Comparison of ENCODE assay signal across 10 cellular contexts in the genomic region with DNA sequence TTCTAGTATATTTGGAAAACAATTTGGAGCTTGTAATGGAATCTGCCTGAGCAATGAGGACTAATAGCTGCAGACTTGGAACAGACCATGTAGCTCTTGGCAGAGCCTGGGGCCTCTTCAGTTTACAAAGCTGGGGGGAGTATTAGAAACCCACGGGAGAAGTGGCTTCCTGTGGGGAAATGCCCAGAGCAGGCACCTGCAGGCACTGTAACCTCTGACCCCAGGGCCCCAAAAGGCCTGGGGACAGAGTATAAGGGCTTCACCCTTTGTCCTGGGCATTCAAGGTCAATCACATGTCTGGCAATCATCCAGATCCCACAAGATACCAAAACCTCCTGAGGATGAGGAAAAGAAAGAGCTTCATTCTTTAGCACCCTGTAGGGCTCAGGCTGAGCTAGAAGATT. TPM values are rescaled to one million over a fixed set of nuclear protein-coding genes. Genes with fewer than 3 reads are reported as not detected.
A peak's percentile ranks its signal among the peaks of the same experiment; 100 is the strongest.
DNase-seq lines count a peak whose midpoint lies in the region; ATAC-seq and TF ChIP-seq lines count a peak whose summit lies in the region.
"Had no signal": no experiment of that assay in that cellular context is flagged by ENCODE, and none has a peak within 500 bp of the region (broad histone marks: within the 10 kb centered on the region; RNA-seq: fewer than 3 reads in every experiment).

No MANE protein-coding gene starts in this region.

- DNase-seq in GM03348 (ENCODE audit: low spot score): peak; percentile 88
- DNase-seq in astrocyte of the hippocampus (ENCODE audit: low read depth, low spot score): peak; percentile 81
- DNase-seq in hepatocyte (ENCODE audit: low spot score): peak; percentile 34
- peak; percentile 93 for DNase-seq in smooth muscle cell of the brain vasculature (ENCODE audit: low read depth, low spot score)
- DNase-seq in GDM1 (lab: John Stamatoyannopoulos, UW): no peak
- no peak for DNase-seq in nephron progenitor cell

- H3K27me3 Mint-ChIP-seq in nephron progenitor cell (ENCODE audit: low read depth, poor library complexity): no peaks in the 10 kb centered on the region
- H3K27me3 Mint-ChIP-seq: activated naive CD4-positive, alpha-beta T cell treated with anti-CD3 and anti-CD28 coated beads, Interleukin-2, amount 50 U/mL, for 24 hours had no signal

- H3K27ac ChIP-seq in hepatocyte: peak overlapping the region; percentile 54

- no peaks in the 10 kb centered on the region for H3K9me3 Mint-ChIP-seq in nephron progenitor cell
- H3K9me3 Mint-ChIP-seq: activated naive CD4-positive, alpha-beta T cell treated with anti-CD3 and anti-CD28 coated beads, Interleukin-2, amount 50 U/mL, for 24 hours; neural crest cell had no signal

- H2AFZ ChIP-seq in hepatocyte: no peak overlapping the region

- H3K27ac Mint-ChIP-seq in nephron progenitor cell: no peak overlapping the region
- H3K27ac Mint-ChIP-seq: activated naive CD4-positive, alpha-beta T cell treated with anti-CD3 and anti-CD28 coated beads, Interleukin-2, amount 50 U/mL, for 24 hours had no signal

- H4K20me1 ChIP-seq in hepatocyte (ENCODE audit: insufficient read depth, poor library complexity, severe bottlenecking): no peaks in the 10 kb centered on the region

- no peak overlapping the region for H3K4me3 Mint-ChIP-seq in nephron progenitor cell
- H3K4me3 Mint-ChIP-seq: activated naive CD4-positive, alpha-beta T cell treated with anti-CD3 and anti-CD28 coated beads, Interleukin-2, amount 50 U/mL, for 24 hours; neural crest cell had no signal

- no peak overlapping the region for H3K4me2 ChIP-seq in hepatocyte

- H3K9me3 ChIP-seq in hepatocyte (ENCODE audit: low read depth): no peaks in the 10 kb centered on the region

- 10% methylated on average over 1 of the region's 1 CpG for WGBS in hepatocyte (ENCODE audit: low lambda C conversion rate, missing lambda C conversion rate)

- H3K36me3 Mint-ChIP-seq in nephron progenitor cell (ENCODE audit: low read depth): peaks cover 6% of the 10 kb centered on the region

- ATAC-seq in GM18511 (IDR thresholded peaks at IDR 0.05; ENCODE audit: unreplicated experiment): no peak
- ATAC-seq in GM21515 (IDR thresholded peaks at IDR 0.05; ENCODE audit: unreplicated experiment): no peak

- no peaks in the 10 kb centered on the region for H3K36me3 ChIP-seq in hepatocyte (replicated peaks; ENCODE audit: insufficient read depth, low read depth)

- no peaks in the 10 kb centered on the region for H3K9me2 ChIP-seq in hepatocyte (replicated peaks; ENCODE audit: insufficient read depth)

- peaks cover 9% of the 10 kb centered on the region for H3K79me2 ChIP-seq in hepatocyte

- no peak for TF ChIP-seq CTCF in hepatocyte (IDR thresholded peaks at IDR 0.05; ENCODE audit: poor library complexity)
- TF ChIP-seq CTCF in nephron progenitor cell (IDR thresholded peaks at IDR 0.05): no peak

- no peaks in the 10 kb centered on the region for H3K27me3 ChIP-seq in hepatocyte

- H3K4me1 ChIP-seq in hepatocyte (ENCODE audit: insufficient read depth): peaks cover 16% of the 10 kb centered on the region

- no peak overlapping the region for H3K4me3 ChIP-seq in hepatocyte

- H3K4me1 Mint-ChIP-seq in nephron progenitor cell: no peaks in the 10 kb centered on the region

RNA-seq across cellular contexts. Expression of a gene that starts 19.4 kb away (rescaled TPM):
- 51.9 and 60.5 TPM in 2 replicates for total RNA-seq in hepatocyte
- polyA plus RNA-seq in hepatocyte: 46.8 and 47.6 TPM in 2 replicates

RNA-seq across cellular contexts. Expression of a gene that starts 49.7 kb away (rescaled TPM):
- 10.4 and 15.5 TPM in 2 replicates for total RNA-seq in hepatocyte
- 13.5 and 18.5 TPM in 2 replicates for polyA plus RNA-seq in hepatocyte

Comparison
In these comparisons a context has a peak if more than half of its experiments do, and no peak if none do; other contexts are left out.
1. DNase-seq: peak in GM03348 (single experiment), astrocyte of the hippocampus (single experiment), hepatocyte (single experiment) and smooth muscle cell of the brain vasculature (single experiment); none in GDM1 (single experiment) and nephron progenitor cell (single experiment).